ENCODE assay signal across 23 cellular contexts in the genomic region with DNA sequence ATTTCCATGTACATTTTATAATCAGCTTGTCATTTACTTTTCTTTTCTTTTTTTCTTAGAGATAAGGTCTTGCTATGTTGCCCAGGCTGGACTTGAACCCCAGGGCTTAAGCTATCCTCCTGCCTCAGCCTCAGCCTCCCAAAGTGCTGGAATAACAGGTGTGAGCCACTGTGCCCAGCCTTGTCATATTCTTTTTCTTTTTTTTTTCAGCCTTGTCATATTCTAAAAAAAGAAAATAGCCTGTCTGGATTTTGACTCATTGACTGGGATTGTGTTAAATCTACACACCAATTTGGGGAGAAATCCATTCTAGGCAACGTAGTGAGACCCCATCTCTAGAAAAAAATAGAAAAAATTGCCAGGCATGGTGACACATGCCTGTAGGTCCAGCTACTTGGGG.
"Had no signal": no experiment of that assay in that cellular context is flagged by ENCODE, and none has a peak within 500 bp of the region (broad histone marks: within the 10 kb centered on the region; RNA-seq: fewer than 3 reads in every experiment).

No MANE protein-coding gene starts in this region.

- H3K4me3 ChIP-seq: body of pancreas had no signal

- DNase-seq: activated B cell treated with CpG ODN at 0.5 μM for 24 hours; activated CD4-positive, alpha-beta memory T cell treated with anti-CD3 and anti-CD28 coated beads for 36 hours; activated CD4-positive, alpha-beta T cell treated with anti-CD3 and anti-CD28 coated beads for 1 hour; activated CD4-positive, alpha-beta T cell treated with anti-CD3 and anti-CD28 coated beads, Interleukin-2, amount 10 ng/mL, durations not matched to agents 7 days and 5 days; activated CD8-positive, alpha-beta memory T cell treated with anti-CD3 and anti-CD28 coated beads for 24 hours; activated effector memory CD4-positive, alpha-beta T cell treated with anti-CD3 and anti-CD28 coated beads, Interleukin-2, amount 50 U/mL, for 16 hours; activated naive CD4-positive, alpha-beta T cell treated with Interleukin-2 at 50 U/mL for 16 hours; activated naive CD8-positive, alpha-beta T cell treated with anti-CD3 and anti-CD28 coated beads, Interleukin-2, amount 50 U/mL, for 24 hours; activated T-cell treated with anti-CD3 and anti-CD28 coated beads, Interleukin-2, amount 50 U/mL, for 4 hours; amygdala; body of pancreas; KBM-7; NCI-H1092; NCI-H1417; NCI-H1930; NCI-H2171; NCI-H2227 treated with DMSO at 0.1 percent for 48 hours; NCI-H526; NCI-H774; SIG-M5; T-helper 2 cell; T1000 had no signal

- H3K27me3 ChIP-seq: body of pancreas had no signal

- ATAC-seq: activated naive CD4-positive, alpha-beta T cell treated with anti-CD3 and anti-CD28 coated beads, Interleukin-2, amount 50 U/mL, for 72 hours; activated naive CD8-positive, alpha-beta T cell treated with anti-CD3 and anti-CD28 coated beads, Interleukin-2, amount 50 U/mL, for 24 hours; activated T-cell treated with anti-CD3 and anti-CD28 coated beads, Interleukin-2, amount 50 U/mL, for 4 hours; body of pancreas had no signal

- H3K9me3 ChIP-seq: body of pancreas had no signal

- H3K27ac ChIP-seq: body of pancreas had no signal
